ENCODE assay signal across 1 cellular context in the genomic region with DNA sequence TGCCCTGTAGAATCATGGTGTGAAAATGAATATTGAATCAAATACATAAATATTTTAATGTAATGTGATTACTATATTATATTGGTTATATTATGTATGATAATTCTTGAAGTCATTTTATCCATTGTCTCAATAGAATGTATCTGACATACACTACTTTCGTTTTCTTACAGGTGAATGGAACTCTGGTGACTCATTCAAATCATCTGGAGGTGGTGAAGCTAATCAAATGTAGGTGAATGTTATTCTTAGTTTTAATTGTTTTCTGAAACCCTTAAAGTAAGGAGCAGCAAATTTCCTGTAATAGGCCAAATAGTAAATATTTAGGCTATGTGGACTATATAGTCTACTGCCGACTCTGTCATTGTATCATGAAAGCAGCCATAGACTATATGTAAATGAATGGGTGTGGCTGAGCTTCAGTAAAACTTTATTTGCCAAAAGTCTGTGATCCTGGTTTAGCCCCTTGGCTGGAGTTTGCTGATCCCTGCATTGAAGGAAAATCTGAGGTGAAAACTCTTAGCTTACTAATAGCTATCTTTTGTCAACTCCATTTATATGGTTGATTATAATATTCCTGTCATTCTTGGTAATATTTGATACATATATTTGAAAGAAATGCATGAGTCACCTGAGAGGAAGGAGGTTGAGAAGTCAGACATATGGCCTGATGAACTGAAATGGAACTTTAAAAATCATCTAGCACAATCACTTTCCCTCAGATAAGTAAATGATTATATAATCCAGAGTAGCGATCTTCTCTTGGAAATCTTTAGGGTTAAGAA.
TF ChIP-seq lines count a peak whose summit lies in the region.

No MANE protein-coding gene starts in this region.

TF ChIP-seq in GM12878, 131 proteins besides CTCF, POLR2A, EP300 and RAD21:
- TF ChIP-seq ZNF384 (IDR thresholded peaks at IDR 0.05; ENCODE audit: borderline replicate concordance, low read depth, low read length): no peak
- TF ChIP-seq, protein P1, sequence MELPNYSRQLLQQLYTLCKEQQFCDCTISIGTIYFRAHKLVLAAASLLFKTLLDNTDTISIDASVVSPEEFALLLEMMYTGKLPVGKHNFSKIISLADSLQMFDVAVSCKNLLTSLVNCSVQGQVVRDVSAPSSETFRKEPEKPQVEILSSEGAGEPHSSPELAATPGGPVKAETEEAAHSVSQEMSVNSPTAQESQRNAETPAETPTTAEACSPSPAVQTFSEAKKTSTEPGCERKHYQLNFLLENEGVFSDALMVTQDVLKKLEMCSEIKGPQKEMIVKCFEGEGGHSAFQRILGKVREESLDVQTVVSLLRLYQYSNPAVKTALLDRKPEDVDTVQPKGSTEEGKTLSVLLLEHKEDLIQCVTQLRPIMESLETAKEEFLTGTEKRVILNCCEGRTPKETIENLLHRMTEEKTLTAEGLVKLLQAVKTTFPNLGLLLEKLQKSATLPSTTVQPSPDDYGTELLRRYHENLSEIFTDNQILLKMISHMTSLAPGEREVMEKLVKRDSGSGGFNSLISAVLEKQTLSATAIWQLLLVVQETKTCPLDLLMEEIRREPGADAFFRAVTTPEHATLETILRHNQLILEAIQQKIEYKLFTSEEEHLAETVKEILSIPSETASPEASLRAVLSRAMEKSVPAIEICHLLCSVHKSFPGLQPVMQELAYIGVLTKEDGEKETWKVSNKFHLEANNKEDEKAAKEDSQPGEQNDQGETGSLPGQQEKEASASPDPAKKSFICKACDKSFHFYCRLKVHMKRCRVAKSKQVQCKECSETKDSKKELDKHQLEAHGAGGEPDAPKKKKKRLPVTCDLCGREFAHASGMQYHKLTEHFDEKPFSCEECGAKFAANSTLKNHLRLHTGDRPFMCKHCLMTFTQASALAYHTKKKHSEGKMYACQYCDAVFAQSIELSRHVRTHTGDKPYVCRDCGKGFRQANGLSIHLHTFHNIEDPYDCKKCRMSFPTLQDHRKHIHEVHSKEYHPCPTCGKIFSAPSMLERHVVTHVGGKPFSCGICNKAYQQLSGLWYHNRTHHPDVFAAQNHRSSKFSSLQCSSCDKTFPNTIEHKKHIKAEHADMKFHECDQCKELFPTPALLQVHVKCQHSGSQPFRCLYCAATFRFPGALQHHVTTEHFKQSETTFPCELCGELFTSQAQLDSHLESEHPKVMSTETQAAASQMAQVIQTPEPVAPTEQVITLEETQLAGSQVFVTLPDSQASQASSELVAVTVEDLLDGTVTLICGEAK (IDR thresholded peaks at IDR 0.05; ENCODE audit: borderline replicate concordance): peak; percentile 78; the same call in 1 of the 2 replicates
